ENCODE assay signal across 9 cellular contexts in genomic region chr3:115239717-115240116, GRCh38.
DNase-seq lines count a peak whose midpoint lies in the region; ATAC-seq and TF ChIP-seq lines count a peak whose summit lies in the region.
"Had no signal": no experiment of that assay in that cellular context is flagged by ENCODE, and none has a peak within 500 bp of the region (broad histone marks: within the 10 kb centered on the region; RNA-seq: fewer than 3 reads in every experiment).

No MANE protein-coding gene starts in this region.

- H3K9me3 Mint-ChIP-seq in CD8-positive, alpha-beta T cell = no peaks in the 10 kb centered on the region

- no peaks in the 10 kb centered on the region for H3K36me3 Mint-ChIP-seq in CD8-positive, alpha-beta T cell
- H3K36me3 Mint-ChIP-seq: activated naive CD8-positive, alpha-beta T cell had no signal

- H3K36me3 ChIP-seq in CD8-positive, alpha-beta T cell (ENCODE audit: insufficient read depth, low read length) = no peaks in the 10 kb centered on the region

- no peaks in the 10 kb centered on the region for H3K27me3 ChIP-seq in CD8-positive, alpha-beta T cell (ENCODE audit: insufficient read depth, low read length)

- POLR2A ChIA-PET in CD8-positive, alpha-beta T cell (lab: Charles Lee) = no interaction called here

- H3K4me1 Mint-ChIP-seq in CD8-positive, alpha-beta T cell (ENCODE audit: low read depth) = no peaks in the 10 kb centered on the region

- CTCF ChIA-PET in CD8-positive, alpha-beta T cell (lab: Charles Lee) = no interaction called here

- no peak for ATAC-seq in HG02798 (IDR thresholded peaks at IDR 0.05; ENCODE audit: poor library complexity, unreplicated experiment)
- no peak for ATAC-seq in CD8-positive, alpha-beta T cell
- ATAC-seq in left lobe of liver = no peak

- peak overlapping the region; percentile 39 for H3K27ac ChIP-seq in epithelial cell of prostate
- no peak overlapping the region for H3K27ac ChIP-seq in CD8-positive, alpha-beta T cell (ENCODE audit: low read depth, low read length)

- H3K27me3 Mint-ChIP-seq in CD8-positive, alpha-beta T cell (ENCODE audit: low read depth) = peaks cover 2% of the 10 kb centered on the region
- H3K27me3 Mint-ChIP-seq: activated naive CD8-positive, alpha-beta T cell had no signal

- H3K4me1 ChIP-seq in CD8-positive, alpha-beta T cell (ENCODE audit: insufficient read depth, low read length) = no peaks in the 10 kb centered on the region

- H3K4me3 ChIP-seq in CD8-positive, alpha-beta T cell (ENCODE audit: low read depth, low read length) = no peak overlapping the region

- H3K27ac Mint-ChIP-seq in CD8-positive, alpha-beta T cell = no peak overlapping the region
- H3K27ac Mint-ChIP-seq: activated naive CD8-positive, alpha-beta T cell had no signal

- intact Hi-C loops in CD8-positive, alpha-beta T cell (cut with DNase I, micrococcal nuclease) = no loop called here

- no peak overlapping the region for H3K4me3 Mint-ChIP-seq in CD8-positive, alpha-beta T cell
- H3K4me3 Mint-ChIP-seq: activated naive CD8-positive, alpha-beta T cell had no signal

- TF ChIP-seq CTCF in CD8-positive, alpha-beta T cell (IDR thresholded peaks at IDR 0.05) = no peak

- no peaks in the 10 kb centered on the region for H3K9me3 ChIP-seq in CD8-positive, alpha-beta T cell (ENCODE audit: low read length)

- peak; percentile 91 for DNase-seq in GM04504 (ENCODE audit: low read depth)
- DNase-seq in NCI-H774 (lab: John Stamatoyannopoulos, UW) = peak; percentile 82
- DNase-seq in epithelial cell of prostate (ENCODE audit: low read depth, low spot score) = peak; percentile 77
- peak; percentile 98 for DNase-seq in non-pigmented ciliary epithelial cell (ENCODE audit: low read depth)
- no peak for DNase-seq in iPS-NIHi11 (ENCODE audit: low spot score)
- DNase-seq in CD8-positive, alpha-beta T cell = no peak
- DNase-seq in left lobe of liver (ENCODE audit: low spot score) = no peak

Comparison
In these comparisons a context has a peak if more than half of its experiments do, and no peak if none do; other contexts are left out.
1. DNase-seq: peak in GM04504 (single experiment), NCI-H774 (single experiment), epithelial cell of prostate (single experiment) and non-pigmented ciliary epithelial cell (single experiment); none in iPS-NIHi11 (single experiment), CD8-positive, alpha-beta T cell (0 of 7) and left lobe of liver (single experiment).